ENCODE assay signal across 9 cellular contexts in the genomic region with DNA sequence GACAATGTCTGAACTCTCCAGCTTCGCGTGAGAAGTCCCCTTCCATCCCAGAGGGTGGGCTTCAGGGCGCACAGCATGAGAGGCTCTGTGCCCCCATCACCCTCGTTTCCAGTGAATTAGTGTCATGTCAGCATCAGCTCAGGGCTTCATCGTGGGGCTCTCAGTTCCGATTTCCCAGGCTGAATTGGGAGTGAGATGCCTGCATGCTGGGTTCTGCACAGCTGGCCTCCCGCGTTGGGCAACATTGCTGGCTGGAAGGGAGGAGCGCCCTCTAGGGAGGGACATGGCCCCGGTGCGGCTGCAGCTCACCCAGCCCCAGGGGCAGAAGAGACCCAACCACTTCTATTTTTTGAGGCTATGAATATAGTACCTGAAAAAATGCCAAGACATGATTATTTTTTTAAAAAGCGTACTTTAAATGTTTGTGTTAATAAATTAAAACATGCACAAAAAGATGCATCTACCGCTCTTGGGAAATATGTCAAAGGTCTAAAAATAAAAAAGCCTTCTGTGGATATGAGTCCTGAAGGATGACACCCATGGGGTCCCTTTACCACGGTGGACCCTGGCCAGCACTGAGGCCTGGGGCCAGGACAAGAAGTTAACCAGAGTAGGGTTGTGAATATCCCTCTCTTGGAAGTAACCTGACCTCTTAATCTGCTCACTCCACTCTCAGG. TPM values are rescaled to one million over a fixed set of nuclear protein-coding genes. Genes with fewer than 3 reads are reported as not detected.
A peak's percentile ranks its signal among the peaks of the same experiment; 100 is the strongest.
DNase-seq lines count a peak whose midpoint lies in the region; TF ChIP-seq lines count a peak whose summit lies in the region.
"Had no signal": no experiment of that assay in that cellular context is flagged by ENCODE, and none has a peak within 500 bp of the region (broad histone marks: within the 10 kb centered on the region; RNA-seq: fewer than 3 reads in every experiment).

No MANE protein-coding gene starts in this region.

- DNase-seq in NCI-H1436 (lab: John Stamatoyannopoulos, UW) (peak; percentile 38), NCI-H1436 treated with DMSO at 0.1 percent for 48 hours (lab: John Stamatoyannopoulos, UW) (no peak), Karpas-422 (peak; percentile 79), UCSD-AML1 (lab: John Stamatoyannopoulos, UW; ENCODE audit: unreplicated experiment) (peak; percentile 76), brain microvascular endothelial cell (peak; percentile 31), immature natural killer cell (peak; percentile 66 to 72 (median 72)), NCI-H187 (lab: John Stamatoyannopoulos, UW) (no peak)
- DNase-seq in stimulated activated CD4-positive, alpha-beta T cell treated with anti-CD3 and anti-CD28 coated beads, Interleukin-4, amount 100 ng/mL, for 1 hour = peak; percentile 61

- H3K4me1 Mint-ChIP-seq in immature natural killer cell = peaks cover 37 to 69% of the 10 kb centered on the region in 2 donors

- H3K4me3 ChIP-seq in Karpas-422 (ENCODE audit: low read length) = no peak overlapping the region
- no peak overlapping the region for H3K4me3 ChIP-seq in brain microvascular endothelial cell (ENCODE audit: low read depth, low read length)

- no peaks in the 10 kb centered on the region for H3K79me2 ChIP-seq in Karpas-422 (ENCODE audit: low read length)

- H3K36me3 ChIP-seq in Karpas-422 (ENCODE audit: insufficient read depth, low read length) = no peaks in the 10 kb centered on the region
- H3K36me3 ChIP-seq in brain microvascular endothelial cell (replicated peaks) = no peaks in the 10 kb centered on the region

- H3K9me3 Mint-ChIP-seq in immature natural killer cell = peaks cover 0 to 2% (median 0%) of the 10 kb centered on the region in 6 donors

- no peaks in the 10 kb centered on the region for H3K9me3 ChIP-seq in Karpas-422 (ENCODE audit: low read length)

- in situ Hi-C loops in brain microvascular endothelial cell (cut with HindIII; ENCODE audit: low pct_ligation_motif_present, low sequenced_read_pairs) = no loop called here

- peaks cover 8 to 27% (median 19%) of the 10 kb centered on the region in 3 donors for H3K36me3 Mint-ChIP-seq in immature natural killer cell

- H3K27ac Mint-ChIP-seq in immature natural killer cell = peak overlapping the region in 1 of 6 donors; percentile 40

- H3K27me3 ChIP-seq in Karpas-422 (ENCODE audit: low read length) = no peaks in the 10 kb centered on the region
- H3K27me3 ChIP-seq in brain microvascular endothelial cell (replicated peaks) = no peaks in the 10 kb centered on the region

- H4K20me1 ChIP-seq in Karpas-422 (ENCODE audit: insufficient read depth, low read depth, low read length) = no peaks in the 10 kb centered on the region

- H2AFZ ChIP-seq in Karpas-422 (ENCODE audit: low read length) = no peak overlapping the region

- peak; percentile 68 for TF ChIP-seq CTCF in brain microvascular endothelial cell (IDR thresholded peaks at IDR 0.05; ENCODE audit: low read depth, low read length, missing control alignments)

- H3K4me1 ChIP-seq in Karpas-422 (ENCODE audit: low read length) = peaks cover 4% of the 10 kb centered on the region; the same call in 1 of the 2 replicates

- no peak overlapping the region for H3K9ac ChIP-seq in Karpas-422 (ENCODE audit: low read length)

- no peaks in the 10 kb centered on the region for H3K9me2 ChIP-seq in Karpas-422 (replicated peaks; ENCODE audit: insufficient read depth, low read length)

- no peak overlapping the region for H3K4me3 Mint-ChIP-seq in immature natural killer cell

- H3K27me3 Mint-ChIP-seq in immature natural killer cell (ENCODE audit: low read depth in 3 of 3) = peaks cover 3 to 9% (median 5%) of the 10 kb centered on the region in 3 donors

- H3K4me2 ChIP-seq in Karpas-422 (ENCODE audit: low read depth, low read length, poor library complexity, severe bottlenecking) = no peak overlapping the region

- H3K27ac ChIP-seq in Karpas-422 (ENCODE audit: low read length) = no peak overlapping the region
- no peak overlapping the region for H3K27ac ChIP-seq in brain microvascular endothelial cell

RNA-seq across cellular contexts. Expression of gene ITGAD, which starts 10.5 kb away (rescaled TPM):
- total RNA-seq in Karpas-422 (2014; rRNA removed; shearing (Covaris generic); ENCODE audit: low replicate concordance) = not detected in 2 replicates
- under 1 TPM in 2 of 3 donors, not detected in 1; 0.27 to 0.47 TPM for polyA plus RNA-seq in immature natural killer cell
- total RNA-seq: glomerular endothelial cell had no signal

RNA-seq across cellular contexts. Expression of gene ITGAX, which starts 27.6 kb away (rescaled TPM):
- 0.52 TPM in 1 of 2 replicates, not detected in the other for total RNA-seq in Karpas-422 (2014; rRNA removed; shearing (Covaris generic); ENCODE audit: low replicate concordance)
- 10 to 100 TPM; 41.6 to 82.9 (median 47.9) TPM for polyA plus RNA-seq in immature natural killer cell

RNA-seq across cellular contexts. Expression of gene COX6A2, which starts 45.5 kb away (rescaled TPM):
- total RNA-seq in Karpas-422 (2014; rRNA removed; shearing (Covaris generic); ENCODE audit: low replicate concordance) = not detected in 2 replicates
- polyA plus RNA-seq in immature natural killer cell = 1 to 10 TPM in 2 of 3 donors, not detected in 1; 1.5 to 1.8 TPM
- total RNA-seq: glomerular endothelial cell had no signal

RNA-seq across cellular contexts. Expression of gene ZNF843, which starts 60.0 kb away (rescaled TPM):
- not detected in 2 replicates for total RNA-seq in Karpas-422 (2014; rRNA removed; shearing (Covaris generic); ENCODE audit: low replicate concordance)
- under 1 TPM in 2 of 3 donors, not detected in 1; 0.10 to 0.17 TPM for polyA plus RNA-seq in immature natural killer cell

Comparison
In these comparisons a context has a peak if more than half of its experiments do, and no peak if none do; other contexts are left out.
1. DNase-seq: peak in NCI-H1436 (single experiment), Karpas-422 (single experiment), UCSD-AML1 (single experiment), brain microvascular endothelial cell (single experiment), immature natural killer cell (3 of 3) and stimulated activated CD4-positive, alpha-beta T cell treated with anti-CD3 and anti-CD28 coated beads, Interleukin-4, amount 100 ng/mL, for 1 hour (single experiment); none in NCI-H1436 treated with DMSO at 0.1 percent for 48 hours (single experiment) and NCI-H187 (0 of 2).